Comparison of ENCODE assay signal across 29 cellular contexts in the genomic region with DNA sequence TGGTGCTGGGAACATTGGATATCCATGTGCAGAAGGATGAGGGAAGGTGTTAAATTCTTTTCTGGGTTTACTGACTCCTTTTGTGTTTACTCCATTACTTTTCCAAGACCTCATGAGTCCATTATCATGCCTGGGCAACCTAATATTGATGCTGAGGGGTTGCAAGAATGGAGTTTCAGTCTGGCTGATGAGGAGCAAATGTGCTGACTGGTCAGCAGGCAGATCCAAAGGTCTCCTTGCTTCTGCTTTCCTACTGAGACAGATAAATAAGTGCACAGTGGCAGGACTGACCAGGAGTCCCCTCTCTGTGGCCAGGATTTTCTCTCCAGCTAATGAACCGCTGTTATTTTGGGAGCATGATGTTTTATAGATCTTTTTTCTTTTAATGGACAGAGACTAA.
"Had no signal": no experiment of that assay in that cellular context is flagged by ENCODE, and none has a peak within 500 bp of the region (broad histone marks: within the 10 kb centered on the region; RNA-seq: fewer than 3 reads in every experiment).

No MANE protein-coding gene starts in this region.

- FAIRE-seq: urothelium cell line had no signal

- H3K27ac Mint-ChIP-seq: stimulated activated effector memory CD8-positive, alpha-beta T cell treated with anti-CD3 and anti-CD28 coated beads, Interleukin-12 subunit alpha, Interleukin-12 subunit beta, amount 100 ng/mL, for 72 hours; stimulated activated memory B cell treated with anti-CD40 and anti-IgM and Interleukin-4, amounts not matched to agents 10 μg/mL and 1 μg/mL and 100 μg/mL, for 72 hours; stimulated activated naive B cell treated with anti-CD40 and anti-IgM and Interleukin-4, amounts not matched to agents 10 μg/mL and 1 μg/mL and 100 μg/mL, for 72 hours; stimulated activated naive CD8-positive, alpha-beta T cell treated with anti-CD3 and anti-CD28 coated beads, Interleukin-15, Interleukin-2, amounts not matched to agents 100 ng/mL and 50 ng/mL, for 24 hours; type B pancreatic cell had no signal

- H3K9me3 Mint-ChIP-seq: stimulated activated memory B cell treated with anti-CD40 and anti-IgM and Interleukin-4, amounts not matched to agents 10 μg/mL and 1 μg/mL and 100 μg/mL, for 72 hours; stimulated activated naive CD8-positive, alpha-beta T cell treated with anti-CD3 and anti-CD28 coated beads, Interleukin-15, amount 100 ng/mL, for 72 hours; stimulated activated naive CD8-positive, alpha-beta T cell treated with anti-CD3 and anti-CD28 coated beads, Interleukin-15, Interleukin-2, amounts not matched to agents 100 ng/mL and 50 ng/mL, for 24 hours had no signal

- ATAC-seq: stimulated activated effector memory CD8-positive, alpha-beta T cell treated with anti-CD3 and anti-CD28 coated beads, Interleukin-12 subunit alpha, Interleukin-12 subunit beta, amount 100 ng/mL, for 72 hours; stimulated activated memory B cell treated with anti-CD40 and anti-IgM and Interleukin-4, amounts not matched to agents 10 μg/mL and 1 μg/mL and 100 μg/mL, for 72 hours; stimulated activated naive B cell treated with anti-CD40 and anti-IgM and Interleukin-4, amounts not matched to agents 10 μg/mL and 1 μg/mL and 100 μg/mL, for 72 hours; stimulated activated naive CD8-positive, alpha-beta T cell treated with anti-CD3 and anti-CD28 coated beads, Interleukin-15, amount 100 ng/mL, for 72 hours; stimulated activated naive CD8-positive, alpha-beta T cell treated with anti-CD3 and anti-CD28 coated beads, Interleukin-15, Interleukin-2, amounts not matched to agents 100 U/mL and 50 U/mL, for 24 hours; upper lobe of right lung had no signal

- H3K9me3 ChIP-seq: stomach, suprapubic skin, testis, thoracic aorta, thyroid gland, tibial artery, transverse colon, upper lobe of left lung, upper lobe of right lung, uterus had no signal

- H3K27ac ChIP-seq: stomach, suprapubic skin, testis, thoracic aorta, thyroid gland, tibial artery, tibial nerve, transverse colon, upper lobe of left lung, upper lobe of right lung, uterus, vagina had no signal

- DNase-seq: stimulated activated CD4-positive, alpha-beta T cell treated with anti-CD3 and anti-CD28 coated beads, Interleukin-2, amount 100 ng/mL, for 48 hours; stimulated activated CD4-positive, alpha-beta T cell treated with anti-CD3 and anti-CD28 coated beads, Interleukin-4, amount 100 ng/mL, for 1 hour; stimulated activated CD4-positive, alpha-beta T cell treated with anti-CD3 and anti-CD28 coated beads, Interleukin-4, amount 100 ng/mL, for 24 hours; stimulated activated CD4-positive, alpha-beta T cell treated with anti-CD3 and anti-CD28 coated beads, Interleukin-4, amount 100 ng/mL, for 4 hours; stimulated activated CD8-positive, alpha-beta memory T cell treated with anti-CD3 and anti-CD28 coated beads, Interleukin-4, amount 100 ng/mL, for 48 hours; stimulated activated naive B cell treated with anti-CD40 and anti-IgM and Interleukin-4, amounts not matched to agents 10 μg/mL and 1 μg/mL and 100 μg/mL, for 72 hours; stimulated activated naive CD4-positive, alpha-beta T cell; stimulated activated naive CD4-positive, alpha-beta T cell treated with Interleukin-2 at 50 U/mL for 16 hours; stimulated activated naive CD8-positive, alpha-beta T cell treated with anti-CD3 and anti-CD28 coated beads, Interleukin-15, amount 100 ng/mL, for 72 hours; stimulated activated naive CD8-positive, alpha-beta T cell treated with anti-CD3 and anti-CD28 coated beads, Interleukin-15, Interleukin-2, amounts not matched to agents 100 U/mL and 50 U/mL, for 24 hours; stomach; substantia nigra; testis; thyroid gland; tibial artery; transverse colon; trophoblast cell; upper lobe of left lung; upper lobe of right lung; uterus had no signal

- H3K36me3 Mint-ChIP-seq: stimulated activated memory B cell treated with anti-CD40 and anti-IgM and Interleukin-4, amounts not matched to agents 10 μg/mL and 1 μg/mL and 100 μg/mL, for 72 hours had no signal

- H3K4me3 ChIP-seq: stomach, suprapubic skin, testis, thoracic aorta, thyroid gland, tibial artery, tibial nerve, transverse colon, upper lobe of left lung, upper lobe of right lung, uterus, vagina had no signal

- H3K36me3 ChIP-seq: stomach, suprapubic skin, thoracic aorta, thyroid gland, tibial artery, tibial nerve, transverse colon, upper lobe of left lung, upper lobe of right lung, uterus, vagina had no signal

- H3K4me3 Mint-ChIP-seq: stimulated activated effector memory CD8-positive, alpha-beta T cell treated with anti-CD3 and anti-CD28 coated beads, Interleukin-12 subunit alpha, Interleukin-12 subunit beta, amount 100 ng/mL, for 72 hours; stimulated activated memory B cell treated with anti-CD40 and anti-IgM and Interleukin-4, amounts not matched to agents 10 μg/mL and 1 μg/mL and 100 μg/mL, for 72 hours; stimulated activated naive B cell treated with anti-CD40 and anti-IgM and Interleukin-4, amounts not matched to agents 10 μg/mL and 1 μg/mL and 100 μg/mL, for 72 hours; stimulated activated naive CD8-positive, alpha-beta T cell treated with anti-CD3 and anti-CD28 coated beads, Interleukin-15, amount 100 ng/mL, for 72 hours; stimulated activated naive CD8-positive, alpha-beta T cell treated with anti-CD3 and anti-CD28 coated beads, Interleukin-15, Interleukin-2, amounts not matched to agents 100 ng/mL and 50 ng/mL, for 24 hours; type B pancreatic cell had no signal

- H3K4me1 ChIP-seq: suprapubic skin, testis, thyroid gland, transverse colon, upper lobe of left lung, upper lobe of right lung had no signal

- H3K27me3 ChIP-seq: stomach, suprapubic skin, testis, thyroid gland, tibial artery, tibial nerve, transverse colon, upper lobe of left lung, upper lobe of right lung, uterus, vagina had no signal

- H3K27me3 Mint-ChIP-seq: stimulated activated memory B cell treated with anti-CD40 and anti-IgM and Interleukin-4, amounts not matched to agents 10 μg/mL and 1 μg/mL and 100 μg/mL, for 72 hours; stimulated activated naive B cell treated with anti-CD40 and anti-IgM and Interleukin-4, amounts not matched to agents 10 μg/mL and 1 μg/mL and 100 μg/mL, for 72 hours; stimulated activated naive CD8-positive, alpha-beta T cell treated with anti-CD3 and anti-CD28 coated beads, Interleukin-15, amount 100 ng/mL, for 72 hours; stimulated activated naive CD8-positive, alpha-beta T cell treated with anti-CD3 and anti-CD28 coated beads, Interleukin-15, Interleukin-2, amounts not matched to agents 100 ng/mL and 50 ng/mL, for 24 hours; type B pancreatic cell had no signal
